ENCODE assay signal across 20 cellular contexts in genomic region chr3:138270245-138270644, GRCh38. TPM values are rescaled to one million over a fixed set of nuclear protein-coding genes. Genes with fewer than 3 reads are reported as not detected.
A peak's percentile ranks its signal among the peaks of the same experiment; 100 is the strongest.
DNase-seq lines count a peak whose midpoint lies in the region; ATAC-seq, FAIRE-seq and TF ChIP-seq lines count a peak whose summit lies in the region.
"Had no signal": no experiment of that assay in that cellular context is flagged by ENCODE, and none has a peak within 500 bp of the region (broad histone marks: within the 10 kb centered on the region; RNA-seq: fewer than 3 reads in every experiment).

No MANE protein-coding gene starts in this region.

- H3K27me3 ChIP-seq in KMS-11 (ENCODE audit: insufficient read depth, low read depth) (no peaks in the 10 kb centered on the region), Panc1 (ENCODE audit: control insufficient read depth, insufficient read depth, low read length) (no peaks in the 10 kb centered on the region), neural cell (ENCODE audit: insufficient read depth, low read depth, low read length) (no peaks in the 10 kb centered on the region)

- TF ChIP-seq CTCF in KMS-11 (conservative IDR thresholded peaks at IDR 0.05; ENCODE audit: low read depth, low read length) (no peak), Panc1 (IDR thresholded peaks at IDR 0.05) (peak; percentile 9; the same call in 1 of the 2 replicates), neural cell (IDR thresholded peaks at IDR 0.05; ENCODE audit: poor library complexity, severe bottlenecking) (peak; percentile 14), endothelial cell (IDR thresholded peaks at IDR 0.05; ENCODE audit: unreplicated experiment) (no peak)

- no peaks in the 10 kb centered on the region for H3K9me3 Mint-ChIP-seq in endothelial cell (ENCODE audit: unreplicated experiment)

- H3K9ac ChIP-seq in KMS-11 (no peak overlapping the region), neural cell (ENCODE audit: low read length) (no peak overlapping the region)

- TF ChIP-seq RAD21 in neural cell (conservative IDR thresholded peaks at IDR 0.05): no peak

- H3K79me2 ChIP-seq in KMS-11 (ENCODE audit: insufficient read depth, low read depth) (no peaks in the 10 kb centered on the region), neural cell (replicated peaks; ENCODE audit: insufficient read depth, low read length) (no peaks in the 10 kb centered on the region)

- H3K36me3 Mint-ChIP-seq in endothelial cell (ENCODE audit: low read depth, unreplicated experiment): peaks cover 16% of the 10 kb centered on the region

- H3K27ac Mint-ChIP-seq in endothelial cell (ENCODE audit: unreplicated experiment): no peak overlapping the region

- BruUV-seq in Panc1 (replicated peaks; lab: Mats Ljungman, UMichigan): no TSS peak

- DNase-seq in Panc1 (ENCODE audit: low read depth, low spot score): no peak
- no peak for DNase-seq in sciatic nerve (ENCODE audit: low spot score)
- no peak for DNase-seq in endothelial cell (ENCODE audit: low spot score)
- DNase-seq: COR-L47, DMS153, H7, NCI-H1436, NCI-H2029 treated with DMSO at 0.1 percent for 48 hours, NCI-H510A, NCI-H774, RPMI8226 had no signal

- H3K4me2 ChIP-seq in KMS-11: 0 out of 2 replicates have a peak overlapping the region, but pooled peaks have one; percentile 19
- H3K4me2 ChIP-seq in neural cell (ENCODE audit: low read length): no peak overlapping the region
- H3K4me2 ChIP-seq: A549 had no signal

- ATAC-seq in Panc1 (no peak), HG03159 (IDR thresholded peaks at IDR 0.05; ENCODE audit: unreplicated experiment) (no peak), sciatic nerve (no peak), HG03196 (IDR thresholded peaks at IDR 0.05; ENCODE audit: unreplicated experiment) (no peak)
- ATAC-seq: A549 had no signal

- H3K4me1 Mint-ChIP-seq in endothelial cell (ENCODE audit: unreplicated experiment): no peaks in the 10 kb centered on the region

- H3K9me2 ChIP-seq in neural cell (ENCODE audit: insufficient read depth, low read length): no peaks in the 10 kb centered on the region

- intact Hi-C loops in Panc1 (cut with micrococcal nuclease; ENCODE audit: unreplicated experiment): no loop called here
- intact Hi-C loops in sciatic nerve (cut with DNase I): no loop called here

- in situ Hi-C loops in Panc1 (cut with HindIII; ENCODE audit: low pct_unique_long_range_greater_than_20kb, low sequenced_read_pairs): no loop called here

- H3K4me3 ChIP-seq in KMS-11 (IDR thresholded peaks at IDR 0.05; ENCODE audit: insufficient read depth, low read depth, low read length) (no peak overlapping the region), Panc1 (ENCODE audit: low read depth in 2 of 2, low read length in 2 of 2) (no peak overlapping the region), neural cell (ENCODE audit: low read length) (no peak overlapping the region)
- H3K4me3 ChIP-seq: A549 had no signal

- peaks cover 18% of the 10 kb centered on the region for H3K4me1 ChIP-seq in KMS-11 (ENCODE audit: low read depth, poor library complexity, severe bottlenecking)
- no peaks in the 10 kb centered on the region for H3K4me1 ChIP-seq in Panc1 (ENCODE audit: control insufficient read depth, insufficient read depth, low read length)
- H3K4me1 ChIP-seq: A549 had no signal

- CTCF ChIA-PET in Panc1 (lab: Charles Lee): no interaction called here

- no peaks in the 10 kb centered on the region for H3K9me3 ChIP-seq in Panc1 (ENCODE audit: control insufficient read depth, insufficient read depth, low read depth, low read length)
- H3K9me3 ChIP-seq in neural cell (ENCODE audit: low read length): no peaks in the 10 kb centered on the region
- H3K9me3 ChIP-seq: A549 had no signal

- no peaks in the 10 kb centered on the region for H3F3A ChIP-seq in neural cell (ENCODE audit: insufficient read depth, low read length, poor library complexity, severe bottlenecking)

- H2AFZ ChIP-seq in KMS-11 (ENCODE audit: low read depth) (no peak overlapping the region), neural cell (ENCODE audit: low read depth, low read length) (no peak overlapping the region)

- H4K20me1 ChIP-seq in KMS-11 (ENCODE audit: insufficient read depth) (no peaks in the 10 kb centered on the region), neural cell (ENCODE audit: insufficient read depth) (no peaks in the 10 kb centered on the region)

- TF ChIP-seq EP300 in neural cell (conservative IDR thresholded peaks at IDR 0.05; ENCODE audit: poor library complexity, severe bottlenecking): no peak

- no peak overlapping the region for H3K4me3 Mint-ChIP-seq in endothelial cell (ENCODE audit: unreplicated experiment)

- H3K36me3 ChIP-seq in KMS-11 (ENCODE audit: insufficient read depth) (no peaks in the 10 kb centered on the region), Panc1 (ENCODE audit: control insufficient read depth, insufficient read depth, low read length) (peaks cover 11% of the 10 kb centered on the region), neural cell (ENCODE audit: insufficient read depth, low read length) (no peaks in the 10 kb centered on the region)

- H3K27me3 Mint-ChIP-seq in endothelial cell (ENCODE audit: unreplicated experiment): no peaks in the 10 kb centered on the region

- FAIRE-seq in A204.1 (lab: Jason Lieb, UNC): peak; percentile 91
- FAIRE-seq: A549, GM19239, HTR-8/SVneo had no signal

- H3K27ac ChIP-seq in KMS-11 (no peak overlapping the region), Panc1 (ENCODE audit: low read length) (no peak overlapping the region), neural cell (ENCODE audit: low read length) (no peak overlapping the region)
- H3K27ac ChIP-seq: A549, HL-60 had no signal

- POLR2A ChIA-PET in Panc1 (lab: Charles Lee): interaction anchor here (0.7 kb wide), 1 partner anchor 57 kb away, joined by 15 read pairs; no protein-coding TSS in a partner anchor

TF ChIP-seq in neural cell, 6 proteins besides CTCF, POLR2A, EP300 and RAD21:
- no peak for TF ChIP-seq EZH2 (IDR thresholded peaks at IDR 0.05; ENCODE audit: borderline replicate concordance, insufficient read depth, low read length, poor library complexity, severe bottlenecking)
- no peak for TF ChIP-seq REST (IDR thresholded peaks at IDR 0.05; ENCODE audit: borderline replicate concordance)
- TF ChIP-seq SMC3 (conservative IDR thresholded peaks at IDR 0.05; ENCODE audit: poor library complexity): no peak
- no peak for TF ChIP-seq POLR2AphosphoS5 (IDR thresholded peaks at IDR 0.05)
- no peak for TF ChIP-seq MXI1 (conservative IDR thresholded peaks at IDR 0.05; ENCODE audit: poor library complexity, severe bottlenecking)
- no peak for TF ChIP-seq TAF1 (IDR thresholded peaks at IDR 0.05; ENCODE audit: low read depth)

RNA-seq across cellular contexts. Expression of gene NME9, which starts 59.4 kb away (rescaled TPM):
- total RNA-seq in Panc1 (2021; ENCODE audit: unreplicated experiment): not detected
- polyA plus RNA-seq in Panc1 (2012; ENCODE audit: insufficient read length): 0.15 TPM
- 17.4 and 40.3 TPM in 2 replicates for polyA plus RNA-seq in neural cell
- 20.5 and 24.7 TPM in 2 replicates for polyA minus RNA-seq in neural cell
- 1.3 TPM for total RNA-seq in sciatic nerve
- not detected for total RNA-seq in endothelial cell (ENCODE audit: unreplicated experiment)

Comparison
In these comparisons a context has a peak if more than half of its experiments do, and no peak if none do; other contexts are left out.
1. CTCF ChIP-seq: peak in Panc1 (single experiment) and neural cell (single experiment); none in KMS-11 (single experiment) and endothelial cell (single experiment).